25 cellular contexts compared by ENCODE assay signal in the genomic region with DNA sequence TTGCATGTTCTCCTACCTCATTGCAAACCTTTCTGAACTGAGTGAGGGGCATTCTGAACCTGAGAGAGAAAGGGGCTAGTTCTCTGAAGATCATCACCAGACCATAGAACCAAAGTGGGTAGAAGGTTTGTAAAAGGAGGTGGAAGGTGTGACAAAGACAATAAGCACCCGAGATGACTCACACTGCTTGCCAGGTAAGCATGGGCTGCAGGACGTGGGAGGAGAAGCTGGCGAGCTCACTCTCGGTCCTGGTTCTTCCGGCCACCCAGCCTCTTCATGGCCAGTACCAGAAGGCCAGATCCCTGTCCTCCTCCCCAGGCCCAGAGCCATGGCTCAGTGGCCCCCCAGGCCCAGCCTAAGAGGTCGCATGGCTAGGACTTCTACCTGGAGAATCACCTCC.
A peak's percentile ranks its signal among the peaks of the same experiment; 100 is the strongest.
DNase-seq lines count a peak whose midpoint lies in the region; ATAC-seq, FAIRE-seq and TF ChIP-seq lines count a peak whose summit lies in the region.
"Had no signal": no experiment of that assay in that cellular context is flagged by ENCODE, and none has a peak within 500 bp of the region (broad histone marks: within the 10 kb centered on the region; RNA-seq: fewer than 3 reads in every experiment).

No MANE protein-coding gene starts in this region.

- POLR2A ChIA-PET in naive thymus-derived CD8-positive, alpha-beta T cell (lab: Charles Lee), result no interaction called here

- H3K27ac ChIP-seq in dorsolateral prefrontal cortex, result peak overlapping the region in 56 of 59 donors; percentile 11 to 100 (median 93)
- no peak overlapping the region for H3K27ac ChIP-seq in lower lobe of right lung
- H3K27ac ChIP-seq: adrenal gland, heart left ventricle, testis, vagina had no signal

- no TSS peak for BruUV-seq in Calu3 (replicated peaks; lab: Mats Ljungman, UMichigan)

- H3K4me3 ChIP-seq in dorsolateral prefrontal cortex (no peak overlapping the region), lower lobe of right lung (no peak overlapping the region)
- H3K4me3 ChIP-seq: adrenal gland, heart left ventricle, K562, MG63, testis, vagina had no signal

- H3K9me3 ChIP-seq in lower lobe of right lung, result no peaks in the 10 kb centered on the region
- H3K9me3 ChIP-seq: adrenal gland, heart left ventricle, MG63, testis, vagina had no signal

- H3K4me3 Mint-ChIP-seq in Calu3 (ENCODE audit: low read depth, unreplicated experiment), result no peak overlapping the region
- H3K4me3 Mint-ChIP-seq in naive thymus-derived CD8-positive, alpha-beta T cell, result no peak overlapping the region
- H3K4me3 Mint-ChIP-seq: activated CD8-positive, alpha-beta memory T cell treated with anti-CD3 and anti-CD28 coated beads, Interleukin-2, amount 10 ng/mL, durations not matched to agents 7 days and 5 days; activated naive CD4-positive, alpha-beta T cell treated with anti-CD3 and anti-CD28 coated beads for 36 hours; brain; CD4-positive, CD25-positive, alpha-beta regulatory T cell; stimulated activated naive B cell treated with anti-CD40 and anti-IgM and Interleukin-4, amounts not matched to agents 10 μg/mL and 1 μg/mL and 100 μg/mL, for 72 hours; WTC11 had no signal

- H3K27ac Mint-ChIP-seq in Calu3 (ENCODE audit: unreplicated experiment), result no peak overlapping the region
- H3K27ac Mint-ChIP-seq in naive thymus-derived CD8-positive, alpha-beta T cell, result no peak overlapping the region
- H3K27ac Mint-ChIP-seq: activated CD8-positive, alpha-beta memory T cell treated with anti-CD3 and anti-CD28 coated beads, Interleukin-2, amount 10 ng/mL, durations not matched to agents 7 days and 5 days; activated naive CD4-positive, alpha-beta T cell treated with anti-CD3 and anti-CD28 coated beads for 36 hours; stimulated activated naive B cell treated with anti-CD40 and anti-IgM and Interleukin-4, amounts not matched to agents 10 μg/mL and 1 μg/mL and 100 μg/mL, for 72 hours; WTC11 had no signal

- H3K4me1 Mint-ChIP-seq in Calu3 (ENCODE audit: low read depth, unreplicated experiment), result no peaks in the 10 kb centered on the region
- H3K4me1 Mint-ChIP-seq in naive thymus-derived CD8-positive, alpha-beta T cell, result no peaks in the 10 kb centered on the region
- H3K4me1 Mint-ChIP-seq: activated CD8-positive, alpha-beta memory T cell treated with anti-CD3 and anti-CD28 coated beads, Interleukin-2, amount 10 ng/mL, durations not matched to agents 7 days and 5 days; CD4-positive, CD25-positive, alpha-beta regulatory T cell had no signal

- no peak for TF ChIP-seq POLR2A in GM12892 (IDR thresholded peaks at IDR 0.05; ENCODE audit: low read depth, low read length)

- intact Hi-C loops in Calu3 (cut with micrococcal nuclease; ENCODE audit: unreplicated experiment) (no loop called here), dorsolateral prefrontal cortex (cut with DNase I) (no loop called here), left colon (cut with DNase I, micrococcal nuclease) (no loop called here), lower lobe of right lung (cut with DNase I) (no loop called here)

- no peaks in the 10 kb centered on the region for H3K36me3 ChIP-seq in lower lobe of right lung
- H3K36me3 ChIP-seq: adrenal gland, heart left ventricle, MG63, vagina had no signal

- DNase-seq in Calu3 (peak; percentile 34), NCI-H69 (lab: John Stamatoyannopoulos, UW) (peak; percentile 18), dorsolateral prefrontal cortex (no peak), left colon (no peak), T-helper 9 cell (no peak), GM12892 (ENCODE audit: insufficient read length) (no peak), lower lobe of right lung (no peak)
- no peak for DNase-seq in naive thymus-derived CD8-positive, alpha-beta T cell
- DNase-seq: activated CD8-positive, alpha-beta memory T cell treated with anti-CD3 and anti-CD28 coated beads, Interleukin-2, amount 10 ng/mL, durations not matched to agents 7 days and 5 days; activated naive CD4-positive, alpha-beta T cell treated with anti-CD3 and anti-CD28 coated beads for 36 hours; adrenal gland; CD4-positive, CD25-positive, alpha-beta regulatory T cell; heart left ventricle; mesenchymal stem cell; MG63; OCI-M1; Right ventricle myocardium superior; stimulated activated CD4-positive, alpha-beta T cell treated with anti-CD3 and anti-CD28 coated beads, Interleukin-15, amount 100 ng/mL, for 24 hours; stimulated activated naive B cell treated with anti-CD40 and anti-IgM and Interleukin-4, amounts not matched to agents 10 μg/mL and 1 μg/mL and 100 μg/mL, for 72 hours; testis had no signal

- ATAC-seq in left colon (peak; percentile 46), lower lobe of right lung (no peak)
- no peak for ATAC-seq in naive thymus-derived CD8-positive, alpha-beta T cell
- ATAC-seq: activated CD8-positive, alpha-beta memory T cell treated with anti-CD3 and anti-CD28 coated beads, Interleukin-2, amount 10 ng/mL, durations not matched to agents 7 days and 5 days; heart left ventricle; sciatic nerve; stimulated activated naive B cell treated with anti-CD40 and anti-IgM and Interleukin-4, amounts not matched to agents 10 μg/mL and 1 μg/mL and 100 μg/mL, for 72 hours; WTC11 had no signal

- H3K27me3 ChIP-seq in dorsolateral prefrontal cortex (no peaks in the 10 kb centered on the region), lower lobe of right lung (ENCODE audit: low read depth) (peaks cover 10% of the 10 kb centered on the region)
- H3K27me3 ChIP-seq: adrenal gland, MG63, testis, vagina had no signal

- H3K27me3 Mint-ChIP-seq in Calu3 (ENCODE audit: unreplicated experiment), result peaks cover 35% of the 10 kb centered on the region
- peaks cover 0 to 23% (median 9%) of the 10 kb centered on the region in 5 donors for H3K27me3 Mint-ChIP-seq in naive thymus-derived CD8-positive, alpha-beta T cell

- no peaks in the 10 kb centered on the region for H3K36me3 Mint-ChIP-seq in Calu3 (ENCODE audit: insufficient read depth, unreplicated experiment)
- H3K36me3 Mint-ChIP-seq in naive thymus-derived CD8-positive, alpha-beta T cell, result no peaks in the 10 kb centered on the region
- H3K36me3 Mint-ChIP-seq: activated CD8-positive, alpha-beta memory T cell treated with anti-CD3 and anti-CD28 coated beads, Interleukin-2, amount 10 ng/mL, durations not matched to agents 7 days and 5 days; brain; CD4-positive, CD25-positive, alpha-beta regulatory T cell; stimulated activated naive B cell treated with anti-CD40 and anti-IgM and Interleukin-4, amounts not matched to agents 10 μg/mL and 1 μg/mL and 100 μg/mL, for 72 hours had no signal

- peaks cover 4% of the 10 kb centered on the region for H3K9me3 Mint-ChIP-seq in Calu3 (ENCODE audit: low read depth, unreplicated experiment)
- H3K9me3 Mint-ChIP-seq in naive thymus-derived CD8-positive, alpha-beta T cell, result no peaks in the 10 kb centered on the region
- H3K9me3 Mint-ChIP-seq: activated naive CD4-positive, alpha-beta T cell treated with anti-CD3 and anti-CD28 coated beads for 36 hours; stimulated activated naive B cell treated with anti-CD40 and anti-IgM and Interleukin-4, amounts not matched to agents 10 μg/mL and 1 μg/mL and 100 μg/mL, for 72 hours; WTC11 had no signal

- H3K4me1 ChIP-seq in lower lobe of right lung, result no peaks in the 10 kb centered on the region
- H3K4me1 ChIP-seq: adrenal gland, testis, vagina had no signal

- no peak for FAIRE-seq in GM12892 (lab: Jason Lieb, UNC)
- FAIRE-seq: K562 had no signal

- TF ChIP-seq CTCF in Calu3 (IDR thresholded peaks at IDR 0.05; ENCODE audit: unreplicated experiment) (no peak), dorsolateral prefrontal cortex (IDR thresholded peaks at IDR 0.05 in 54 of 56, conservative IDR thresholded peaks at IDR 0.05 in 2 of 56; ENCODE audit: low read depth in 1 of 56, partially characterized antibody in 56 of 56) (no peak), lower lobe of right lung (IDR thresholded peaks at IDR 0.05) (no peak)

- CTCF ChIA-PET in Calu3 (lab: Charles Lee), result no interaction called here

Comparison
In these comparisons a context has a peak if more than half of its experiments do, and no peak if none do; other contexts are left out.
1. DNase-seq: peak in Calu3 (single experiment) and NCI-H69 (single experiment); none in dorsolateral prefrontal cortex (0 of 10), left colon (0 of 2), naive thymus-derived CD8-positive, alpha-beta T cell (0 of 10), T-helper 9 cell (single experiment), GM12892 (single experiment) and lower lobe of right lung (single experiment).